ENCODE assay signal across 14 cellular contexts in genomic region chr18:7382631-7383335, GRCh38.
DNase-seq lines count a peak whose midpoint lies in the region; ATAC-seq and TF ChIP-seq lines count a peak whose summit lies in the region.
"Had no signal": no experiment of that assay in that cellular context is flagged by ENCODE, and none has a peak within 500 bp of the region (broad histone marks: within the 10 kb centered on the region; RNA-seq: fewer than 3 reads in every experiment).

No MANE protein-coding gene starts in this region.

- H3K9me3 ChIP-seq in IMR-90 (ENCODE audit: control insufficient read depth, insufficient read depth, low read length), result 0 out of 2 replicates have a peak, but pooled peaks cover 2% of the 10 kb centered on the region
- H3K9me3 ChIP-seq in neuronal stem cell (replicated peaks in 1 of 2; ENCODE audit: control insufficient read depth in 2 of 2, insufficient read depth in 1 of 2, low read depth in 1 of 2, low read length in 2 of 2), result no peaks in the 10 kb centered on the region
- H3K9me3 ChIP-seq in upper lobe of right lung, result no peaks in the 10 kb centered on the region

- H3K23ac ChIP-seq in IMR-90 (ENCODE audit: low read depth, low read length) (no peak overlapping the region), neuronal stem cell (ENCODE audit: low read depth, low read length, poor library complexity) (no peak overlapping the region)

- POLR2A ChIA-PET in IMR-90 (lab: Charles Lee; ENCODE audit: unreplicated experiment), result no interaction called here

- dilution Hi-C loops in IMR-90 (cut with HindIII; ENCODE audit: low sequenced_read_pairs, unreplicated experiment), result no loop called here

- TF ChIP-seq CTCF in IMR-90 (conservative IDR thresholded peaks at IDR 0.05; ENCODE audit: low read depth, low read length) (no peak), upper lobe of right lung (IDR thresholded peaks at IDR 0.05) (no peak)

- H3K14ac ChIP-seq in IMR-90 (replicated peaks; ENCODE audit: low read depth, low read length) (no peak overlapping the region), neuronal stem cell (ENCODE audit: low read length) (no peak overlapping the region)

- H3K4me3 ChIP-seq in IMR-90 (ENCODE audit: insufficient read depth, low read depth, low read length), result no peak overlapping the region
- H3K4me3 ChIP-seq in neuronal stem cell (ENCODE audit: low read length in 2 of 2), result no peak overlapping the region
- no peak overlapping the region for H3K4me3 ChIP-seq in upper lobe of right lung
- H3K4me3 ChIP-seq: BLaER1 treated with 17β-estradiol and CSF1 and Interleukin-3, amounts not matched to agents 10 nM and 100 nM had no signal

- H4K8ac ChIP-seq in IMR-90 (ENCODE audit: low read depth in 2 of 2, low read length in 2 of 2) (no peak overlapping the region), neuronal stem cell (ENCODE audit: low read depth, low read length) (no peak overlapping the region)

- H2BK20ac ChIP-seq in IMR-90 (ENCODE audit: low read depth, low read length), result no peak overlapping the region

- H2BK5ac ChIP-seq in IMR-90 (ENCODE audit: low read depth, low read length, poor library complexity, severe bottlenecking) (no peak overlapping the region), neuronal stem cell (ENCODE audit: low read length) (no peak overlapping the region)

- no peak for TF ChIP-seq RAD21 in IMR-90 (IDR thresholded peaks at IDR 0.05; ENCODE audit: low read length)

- H3K9ac ChIP-seq in IMR-90 (ENCODE audit: low read depth, low read length), result no peak overlapping the region
- H3K9ac ChIP-seq in neuronal stem cell (ENCODE audit: low read depth, low read length, poor library complexity), result no peak overlapping the region
- H3K9ac ChIP-seq: BLaER1 treated with 17β-estradiol and CSF1 and Interleukin-3, amounts not matched to agents 10 nM and 100 nM had no signal

- H2BK12ac ChIP-seq in neuronal stem cell (ENCODE audit: low read length), result no peak overlapping the region

- H3K4me1 ChIP-seq in IMR-90 (ENCODE audit: control insufficient read depth, insufficient read depth, low read length) (no peaks in the 10 kb centered on the region), neuronal stem cell (ENCODE audit: control insufficient read depth in 2 of 2, insufficient read depth in 1 of 2, low read depth in 1 of 2, low read length in 2 of 2) (peaks cover 0 to 2% of the 10 kb centered on the region in 2 donors), upper lobe of right lung (no peaks in the 10 kb centered on the region)

- H2BK15ac ChIP-seq in IMR-90 (ENCODE audit: low read depth, low read length) (no peak overlapping the region), neuronal stem cell (ENCODE audit: low read length) (no peak overlapping the region)

- H2AK5ac ChIP-seq in IMR-90 (ENCODE audit: low read depth, low read length) (no peak overlapping the region), neuronal stem cell (ENCODE audit: low read depth, low read length) (no peak overlapping the region)

- H4K5ac ChIP-seq in IMR-90 (ENCODE audit: low read depth, low read length), result no peak overlapping the region

- H3K9me1 ChIP-seq in IMR-90 (ENCODE audit: insufficient read depth, low read length), result no peaks in the 10 kb centered on the region

- BruUV-seq in IMR-90 (replicated peaks; lab: Mats Ljungman, UMichigan), result no TSS peak

- no peak overlapping the region for H3K4me2 ChIP-seq in IMR-90 (ENCODE audit: low read depth, low read length)
- H3K4me2 ChIP-seq in neuronal stem cell (ENCODE audit: insufficient read depth, low read length, poor library complexity, severe bottlenecking), result no peak overlapping the region
- H3K4me2 ChIP-seq: BLaER1 treated with 17β-estradiol and CSF1 and Interleukin-3, amounts not matched to agents 10 nM and 100 nM had no signal

- H3K79me1 ChIP-seq in IMR-90 (ENCODE audit: low read depth in 1 of 2, low read length in 2 of 2), result no peaks in the 10 kb centered on the region
- no peaks in the 10 kb centered on the region for H3K79me1 ChIP-seq in neuronal stem cell (ENCODE audit: low read depth, low read length)

- CTCF ChIA-PET in IMR-90 (lab: Yijun Ruan, JAX), result no interaction called here

- ATAC-seq in IMR-90 (ENCODE audit: low read depth) (no peak), left ventricle myocardium superior (peak; percentile 23), upper lobe of right lung (no peak), HG03442 (IDR thresholded peaks at IDR 0.05; ENCODE audit: unreplicated experiment) (no peak)
- ATAC-seq: HCT116 had no signal

- H2AK9ac ChIP-seq in IMR-90 (replicated peaks; ENCODE audit: low read depth, low read length, poor library complexity), result peak overlapping the region; percentile 65

- H2AFZ ChIP-seq in IMR-90 (replicated peaks; ENCODE audit: low read length, poor library complexity) (no peak overlapping the region), neuronal stem cell (ENCODE audit: low read length) (peak overlapping the region; percentile 58)

- no peak for TF ChIP-seq POLR2A in IMR-90 (IDR thresholded peaks at IDR 0.05; ENCODE audit: low read depth, low read length)

- H3K36me3 ChIP-seq in IMR-90 (ENCODE audit: control insufficient read depth, insufficient read depth, low read length) (no peaks in the 10 kb centered on the region), neuronal stem cell (replicated peaks in 1 of 2; ENCODE audit: control insufficient read depth in 2 of 2, insufficient read depth in 2 of 2, low read length in 2 of 2) (no peaks in the 10 kb centered on the region), upper lobe of right lung (no peaks in the 10 kb centered on the region)
- H3K36me3 ChIP-seq: BLaER1 treated with 17β-estradiol and CSF1 and Interleukin-3, amounts not matched to agents 10 nM and 100 nM had no signal

- H3K18ac ChIP-seq in IMR-90 (ENCODE audit: low read depth, low read length), result no peak overlapping the region
- H3K18ac ChIP-seq in neuronal stem cell (ENCODE audit: low read length), result no peak overlapping the region

- H4K20me1 ChIP-seq in IMR-90 (ENCODE audit: insufficient read depth, low read length), result no peaks in the 10 kb centered on the region
- H4K20me1 ChIP-seq: BLaER1 treated with 17β-estradiol and CSF1 and Interleukin-3, amounts not matched to agents 10 nM and 100 nM had no signal

- H3K56ac ChIP-seq in IMR-90 (ENCODE audit: extremely low read depth, insufficient read depth, low read length), result no peak overlapping the region

- H4K91ac ChIP-seq in IMR-90 (ENCODE audit: insufficient read depth, low read depth, low read length), result no peak overlapping the region
- H4K91ac ChIP-seq in neuronal stem cell (ENCODE audit: low read depth, low read length, poor library complexity), result no peak overlapping the region

- peak; percentile 20 for DNase-seq in NCI-H82 (lab: John Stamatoyannopoulos, UW)
- DNase-seq in NCI-H82 treated with DMSO at 0.1 percent for 48 hours (lab: John Stamatoyannopoulos, UW; ENCODE audit: unreplicated experiment), result no peak
- no peak for DNase-seq in IMR-90
- no peak for DNase-seq in left ventricle myocardium superior
- DNase-seq in neuronal stem cell (ENCODE audit: low spot score), result no peak
- DNase-seq in upper lobe of right lung, result no peak
- DNase-seq in NCI-H1436 (lab: John Stamatoyannopoulos, UW), result no peak
- DNase-seq: ACHN; CD4-positive, CD25-positive, alpha-beta regulatory T cell; DMS53; GF-D8 had no signal

- intact Hi-C loops in IMR-90 (cut with micrococcal nuclease), result no loop called here
- intact Hi-C loops in left ventricle myocardium superior (cut with micrococcal nuclease), result no loop called here
- intact Hi-C loops in upper lobe of right lung (cut with DNase I), result no loop called here

- in situ Hi-C loops in IMR-90 (cut with MboI; ENCODE audit: low sequenced_read_pairs), result no loop called here

- no peak overlapping the region for H2BK120ac ChIP-seq in IMR-90 (ENCODE audit: low read depth, low read length)
- no peak overlapping the region for H2BK120ac ChIP-seq in neuronal stem cell (ENCODE audit: low read depth, low read length)

- H3K4ac ChIP-seq in IMR-90 (ENCODE audit: low read depth, low read length) (no peak overlapping the region), neuronal stem cell (ENCODE audit: low read length) (no peak overlapping the region)

- H3K27ac ChIP-seq in IMR-90 (ENCODE audit: insufficient read depth, low read length) (no peak overlapping the region), neuronal stem cell (replicated peaks; ENCODE audit: low read length) (no peak overlapping the region), upper lobe of right lung (no peak overlapping the region)
- H3K27ac ChIP-seq: BLaER1 treated with 17β-estradiol and CSF1 and Interleukin-3, amounts not matched to agents 10 nM and 100 nM had no signal

- 46% methylated on average over 3 of the region's 6 CpGs; no CpG with 5 or more reads in 1 of the 2 experiments for WGBS in IMR-90 (ENCODE audit: extremely low coverage in 2 of 2, insufficient read length in 1 of 2), 2 experiments
- no CpG with 5 or more reads among the region's 6 CpGs for WGBS in neuronal stem cell (ENCODE audit: extremely low coverage in 2 of 2, insufficient read length in 2 of 2, insufficient replicate concordance in 1 of 2), 2 donors

- no peaks in the 10 kb centered on the region for H3K27me3 ChIP-seq in IMR-90 (ENCODE audit: control insufficient read depth, insufficient read depth, low read length)
- H3K27me3 ChIP-seq in neuronal stem cell (ENCODE audit: control insufficient read depth in 3 of 3, insufficient read depth in 3 of 3, low read depth in 1 of 3, low read length in 3 of 3), result no peaks in the 10 kb centered on the region
- no peaks in the 10 kb centered on the region for H3K27me3 ChIP-seq in upper lobe of right lung
- H3K27me3 ChIP-seq: BLaER1 treated with 17β-estradiol and CSF1 and Interleukin-3, amounts not matched to agents 10 nM and 100 nM had no signal

TF ChIP-seq in IMR-90, 13 proteins besides CTCF, POLR2A, EP300 and RAD21:
- no peak for TF ChIP-seq FOS (IDR thresholded peaks at IDR 0.05; ENCODE audit: low read depth, low read length)
- no peak for TF ChIP-seq MAZ (IDR thresholded peaks at IDR 0.05; ENCODE audit: borderline replicate concordance, low read depth, low read length)
- TF ChIP-seq MXI1 (IDR thresholded peaks at IDR 0.05; ENCODE audit: borderline replicate concordance, low read depth, low read length), result no peak
- TF ChIP-seq ELK1 (IDR thresholded peaks at IDR 0.05; ENCODE audit: borderline replicate concordance, low read depth, low read length), result no peak
TF ChIP-seq in IMR-90: peak in this region for 0.
